ENCODE assay signal across 9 cellular contexts in genomic region chr2:30359644-30360167, GRCh38.
DNase-seq lines count a peak whose midpoint lies in the region; ATAC-seq and TF ChIP-seq lines count a peak whose summit lies in the region.
"Had no signal": no experiment of that assay in that cellular context is flagged by ENCODE, and none has a peak within 500 bp of the region (broad histone marks: within the 10 kb centered on the region; RNA-seq: fewer than 3 reads in every experiment).

No MANE protein-coding gene starts in this region.

- no peaks in the 10 kb centered on the region for H3K9me3 ChIP-seq in left lung
- no peaks in the 10 kb centered on the region for H3K9me3 ChIP-seq in smooth muscle cell (replicated peaks; ENCODE audit: low read depth)

- in situ Hi-C loops in brain microvascular endothelial cell (cut with HindIII; ENCODE audit: low pct_ligation_motif_present, low sequenced_read_pairs), result no loop called here

- no peaks in the 10 kb centered on the region for H3K9me3 Mint-ChIP-seq in Calu3 (ENCODE audit: low read depth, unreplicated experiment)
- H3K9me3 Mint-ChIP-seq: activated naive CD4-positive, alpha-beta T cell treated with anti-CD3 and anti-CD28 coated beads, Interleukin-2, amount 50 U/mL, for 24 hours had no signal

- no peaks in the 10 kb centered on the region for H3F3A ChIP-seq in smooth muscle cell (ENCODE audit: low read depth)

- no peaks in the 10 kb centered on the region for H4K20me1 ChIP-seq in smooth muscle cell (ENCODE audit: low read depth)

- DNase-seq in NCI-H2029 treated with DMSO at 0.1 percent for 48 hours (lab: John Stamatoyannopoulos, UW), result peak; percentile 17
- peak; percentile 35 for DNase-seq in brain microvascular endothelial cell
- DNase-seq in left lung, result peak in 1 of 2 donors; percentile 75
- peak; percentile 11 for DNase-seq in smooth muscle cell (lab: John Stamatoyannopoulos, UW; ENCODE audit: unreplicated experiment)
- DNase-seq in NCI-H1930 (lab: John Stamatoyannopoulos, UW), result no peak
- DNase-seq in Calu3, result no peak

- CTCF ChIA-PET in Calu3 (lab: Charles Lee), result no interaction called here

- H3K4me1 ChIP-seq in left lung (peaks cover 10 to 15% of the 10 kb centered on the region in 2 donors), smooth muscle cell (ENCODE audit: low read depth) (peaks cover 5% of the 10 kb centered on the region)

- H3K27ac ChIP-seq in brain microvascular endothelial cell (no peak overlapping the region), left lung (peak overlapping the region; percentile 13 to 55), smooth muscle cell (ENCODE audit: low read depth) (no peak overlapping the region)
- H3K27ac ChIP-seq: epithelial cell of prostate had no signal

- no TSS peak for BruUV-seq in Calu3 (replicated peaks; lab: Mats Ljungman, UMichigan)

- H3K27ac Mint-ChIP-seq in Calu3 (ENCODE audit: unreplicated experiment), result no peak overlapping the region
- H3K27ac Mint-ChIP-seq: activated naive CD4-positive, alpha-beta T cell treated with anti-CD3 and anti-CD28 coated beads, Interleukin-2, amount 50 U/mL, for 24 hours had no signal

- peaks cover 59% of the 10 kb centered on the region for H3K27me3 Mint-ChIP-seq in Calu3 (ENCODE audit: unreplicated experiment)
- H3K27me3 Mint-ChIP-seq: activated naive CD4-positive, alpha-beta T cell treated with anti-CD3 and anti-CD28 coated beads, Interleukin-2, amount 50 U/mL, for 24 hours had no signal

- intact Hi-C loops in left lung (cut with DNase I), result no loop called here
- intact Hi-C loops in Calu3 (cut with micrococcal nuclease; ENCODE audit: unreplicated experiment), result no loop called here

- peak overlapping the region; percentile 10 for H3K4me2 ChIP-seq in smooth muscle cell

- ATAC-seq in left lung (peak; percentile 83), HG03097 (IDR thresholded peaks at IDR 0.05; ENCODE audit: low FRiP score, unreplicated experiment) (no peak)

- H3K27me3 ChIP-seq in brain microvascular endothelial cell (replicated peaks) (no peaks in the 10 kb centered on the region), left lung (no peaks in the 10 kb centered on the region), smooth muscle cell (ENCODE audit: low read depth) (no peaks in the 10 kb centered on the region)

- H3K36me3 Mint-ChIP-seq in Calu3 (ENCODE audit: insufficient read depth, unreplicated experiment), result no peaks in the 10 kb centered on the region
- H3K36me3 Mint-ChIP-seq: activated naive CD4-positive, alpha-beta T cell treated with anti-CD3 and anti-CD28 coated beads, Interleukin-2, amount 50 U/mL, for 24 hours had no signal

- H3K4me3 Mint-ChIP-seq in Calu3 (ENCODE audit: low read depth, unreplicated experiment), result no peak overlapping the region
- H3K4me3 Mint-ChIP-seq: activated naive CD4-positive, alpha-beta T cell treated with anti-CD3 and anti-CD28 coated beads, Interleukin-2, amount 50 U/mL, for 24 hours had no signal

- H3K36me3 ChIP-seq in brain microvascular endothelial cell (replicated peaks) (no peaks in the 10 kb centered on the region), left lung (no peaks in the 10 kb centered on the region), smooth muscle cell (ENCODE audit: low read depth) (no peaks in the 10 kb centered on the region)

- H2AFZ ChIP-seq in smooth muscle cell (ENCODE audit: low read depth), result no peak overlapping the region

- 25% methylated on average over 7 of the region's 7 CpGs for WGBS in smooth muscle cell (ENCODE audit: low lambda C conversion rate)

- H3K4me3 ChIP-seq in brain microvascular endothelial cell (ENCODE audit: low read depth, low read length) (no peak overlapping the region), left lung (no peak overlapping the region), smooth muscle cell (no peak overlapping the region)

- no peak for TF ChIP-seq CTCF in brain microvascular endothelial cell (IDR thresholded peaks at IDR 0.05; ENCODE audit: low read depth, low read length, missing control alignments)
- TF ChIP-seq CTCF in left lung (IDR thresholded peaks at IDR 0.05), result no peak
- no peak for TF ChIP-seq CTCF in smooth muscle cell (IDR thresholded peaks at IDR 0.05; ENCODE audit: borderline replicate concordance, insufficient read depth, poor library complexity, severe bottlenecking)
- TF ChIP-seq CTCF in Calu3 (IDR thresholded peaks at IDR 0.05; ENCODE audit: unreplicated experiment), result no peak

- no peaks in the 10 kb centered on the region for H3K79me2 ChIP-seq in smooth muscle cell (ENCODE audit: low read depth)

- peaks cover 10% of the 10 kb centered on the region for H3K4me1 Mint-ChIP-seq in Calu3 (ENCODE audit: low read depth, unreplicated experiment)

- no peak overlapping the region for H3K9ac ChIP-seq in smooth muscle cell (ENCODE audit: low read depth)

Comparison
In these comparisons a context has a peak if more than half of its experiments do, and no peak if none do; other contexts are left out.
1. DNase-seq: peak in NCI-H2029 treated with DMSO at 0.1 percent for 48 hours (single experiment), brain microvascular endothelial cell (single experiment) and smooth muscle cell (single experiment); none in NCI-H1930 (0 of 2) and Calu3 (single experiment).
2. H3K27ac ChIP-seq: peak in left lung (2 of 2); none in brain microvascular endothelial cell (single experiment) and smooth muscle cell (single experiment).